10 cellular contexts compared by ENCODE assay signal in genomic region chr1:151898519-151898991, GRCh38. TPM values are rescaled to one million over a fixed set of nuclear protein-coding genes. Genes with fewer than 3 reads are reported as not detected.
DNase-seq lines count a peak whose midpoint lies in the region; ATAC-seq lines count a peak whose summit lies in the region.
"Had no signal": no experiment of that assay in that cellular context is flagged by ENCODE, and none has a peak within 500 bp of the region (broad histone marks: within the 10 kb centered on the region; RNA-seq: fewer than 3 reads in every experiment).

No MANE protein-coding gene starts in this region.

- H3K27me3 Mint-ChIP-seq in IgD-negative memory B cell: no peaks in the 10 kb centered on the region
- no peaks in the 10 kb centered on the region for H3K27me3 Mint-ChIP-seq in activated naive CD8-positive, alpha-beta T cell
- H3K27me3 Mint-ChIP-seq: brain had no signal

- peaks cover 24% of the 10 kb centered on the region for H3K36me3 Mint-ChIP-seq in IgD-negative memory B cell
- peaks cover 25% of the 10 kb centered on the region for H3K36me3 Mint-ChIP-seq in activated naive CD8-positive, alpha-beta T cell

- peaks cover 4 to 10% (median 7%) of the 10 kb centered on the region in 3 donors for H3K4me1 Mint-ChIP-seq in IgD-negative memory B cell
- H3K4me1 Mint-ChIP-seq in activated naive CD8-positive, alpha-beta T cell (ENCODE audit: low read depth): peaks cover 70% of the 10 kb centered on the region
- H3K4me1 Mint-ChIP-seq: brain had no signal

- peak; percentile 20 for DNase-seq in stimulated activated CD4-positive, alpha-beta T cell treated with anti-CD3 and anti-CD28 coated beads, Interleukin-2, amount 100 ng/mL, for 4 hours (ENCODE audit: low read depth)
- no peak for DNase-seq in Ammon's horn (ENCODE audit: low spot score)
- DNase-seq: MM.1S had no signal

- peak; percentile 49 to 56 for ATAC-seq in activated CD4-positive, CD25-positive, alpha-beta regulatory T cell treated with anti-CD3 and anti-CD28 coated beads, Interleukin-2, amount 50 U/mL, for 24 hours
- ATAC-seq in HG03457 (IDR thresholded peaks at IDR 0.05; ENCODE audit: unreplicated experiment): no peak
- ATAC-seq in GM21526 (IDR thresholded peaks at IDR 0.05; ENCODE audit: low FRiP score, unreplicated experiment): no peak
- no peak for ATAC-seq in HG03520 (IDR thresholded peaks at IDR 0.05; ENCODE audit: unreplicated experiment)

- H3K9me3 Mint-ChIP-seq in IgD-negative memory B cell: peaks cover 7 to 18% (median 9%) of the 10 kb centered on the region in 3 donors
- peaks cover 6% of the 10 kb centered on the region for H3K9me3 Mint-ChIP-seq in activated naive CD8-positive, alpha-beta T cell (ENCODE audit: low read depth)

- peak overlapping the region in 2 of 3 donors; percentile 46 to 91 for H3K27ac Mint-ChIP-seq in IgD-negative memory B cell
- H3K27ac Mint-ChIP-seq in activated naive CD8-positive, alpha-beta T cell: peak overlapping the region; percentile 94
- H3K27ac Mint-ChIP-seq: brain had no signal

- H3K4me3 Mint-ChIP-seq in IgD-negative memory B cell: peak overlapping the region in 1 of 4 donors; percentile 0
- H3K4me3 Mint-ChIP-seq in activated naive CD8-positive, alpha-beta T cell: peak overlapping the region; percentile 65
- H3K4me3 Mint-ChIP-seq: brain had no signal

RNA-seq across cellular contexts. Expression of gene THEM4, which starts 10.8 kb away (rescaled TPM):
- 23.6 TPM for polyA plus RNA-seq in IgD-negative memory B cell

RNA-seq across cellular contexts. Expression of gene THEM5, which starts 45.0 kb away (rescaled TPM):
- not detected for polyA plus RNA-seq in IgD-negative memory B cell

RNA-seq across cellular contexts. Expression of gene C2CD4D, which starts 58.9 kb away (rescaled TPM):
- 0.20 TPM for polyA plus RNA-seq in IgD-negative memory B cell

Comparison
In these comparisons a context has a peak if more than half of its experiments do, and no peak if none do; other contexts are left out.
1. ATAC-seq: peak in activated CD4-positive, CD25-positive, alpha-beta regulatory T cell treated with anti-CD3 and anti-CD28 coated beads, Interleukin-2, amount 50 U/mL, for 24 hours (2 of 2); none in HG03457 (single experiment), GM21526 (single experiment) and HG03520 (single experiment).